Comparison of ENCODE assay signal across 1 cellular context in the genomic region with DNA sequence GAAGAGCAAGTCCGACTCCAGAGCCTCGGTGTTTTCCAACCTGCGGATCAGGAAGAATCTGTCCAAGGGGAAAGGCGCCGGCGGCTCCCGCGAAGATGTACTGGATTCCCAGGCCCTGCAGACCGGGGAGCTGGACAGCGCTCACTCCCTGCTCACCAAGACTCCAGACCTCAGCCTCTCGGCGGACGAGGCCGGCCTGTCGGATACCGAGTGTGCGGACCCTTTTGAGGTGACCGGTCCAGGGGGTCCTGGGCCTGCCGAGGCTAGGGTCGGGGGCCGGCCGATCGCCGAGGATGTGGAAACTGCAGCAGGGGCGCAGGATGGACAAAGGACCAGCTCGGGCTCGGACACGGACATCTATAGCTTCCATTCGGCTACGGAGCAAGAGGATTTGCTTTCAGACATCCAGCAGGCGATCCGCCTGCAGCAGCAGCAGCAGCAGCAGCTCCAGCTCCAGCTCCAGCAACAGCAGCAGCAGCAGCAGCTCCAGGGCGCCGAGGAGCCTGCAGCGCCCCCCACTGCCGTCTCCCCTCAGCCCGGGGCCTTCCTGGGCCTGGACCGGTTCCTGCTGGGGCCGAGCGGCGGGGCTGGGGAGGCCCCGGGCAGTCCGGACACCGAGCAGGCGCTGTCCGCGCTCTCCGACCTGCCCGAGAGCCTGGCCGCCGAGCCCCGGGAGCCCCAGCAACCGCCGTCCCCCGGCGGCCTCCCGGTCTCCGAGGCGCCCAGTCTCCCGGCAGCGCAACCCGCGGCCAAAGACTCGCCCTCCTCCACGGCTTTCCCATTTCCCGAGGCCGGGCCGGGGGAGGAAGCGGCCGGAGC.
TF ChIP-seq lines count a peak whose summit lies in the region.

No MANE protein-coding gene starts in this region.

TF ChIP-seq in HEK293, 187 proteins besides CTCF, POLR2A, EP300 and RAD21 (continued from another document):
- TF ChIP-seq, protein P1, sequence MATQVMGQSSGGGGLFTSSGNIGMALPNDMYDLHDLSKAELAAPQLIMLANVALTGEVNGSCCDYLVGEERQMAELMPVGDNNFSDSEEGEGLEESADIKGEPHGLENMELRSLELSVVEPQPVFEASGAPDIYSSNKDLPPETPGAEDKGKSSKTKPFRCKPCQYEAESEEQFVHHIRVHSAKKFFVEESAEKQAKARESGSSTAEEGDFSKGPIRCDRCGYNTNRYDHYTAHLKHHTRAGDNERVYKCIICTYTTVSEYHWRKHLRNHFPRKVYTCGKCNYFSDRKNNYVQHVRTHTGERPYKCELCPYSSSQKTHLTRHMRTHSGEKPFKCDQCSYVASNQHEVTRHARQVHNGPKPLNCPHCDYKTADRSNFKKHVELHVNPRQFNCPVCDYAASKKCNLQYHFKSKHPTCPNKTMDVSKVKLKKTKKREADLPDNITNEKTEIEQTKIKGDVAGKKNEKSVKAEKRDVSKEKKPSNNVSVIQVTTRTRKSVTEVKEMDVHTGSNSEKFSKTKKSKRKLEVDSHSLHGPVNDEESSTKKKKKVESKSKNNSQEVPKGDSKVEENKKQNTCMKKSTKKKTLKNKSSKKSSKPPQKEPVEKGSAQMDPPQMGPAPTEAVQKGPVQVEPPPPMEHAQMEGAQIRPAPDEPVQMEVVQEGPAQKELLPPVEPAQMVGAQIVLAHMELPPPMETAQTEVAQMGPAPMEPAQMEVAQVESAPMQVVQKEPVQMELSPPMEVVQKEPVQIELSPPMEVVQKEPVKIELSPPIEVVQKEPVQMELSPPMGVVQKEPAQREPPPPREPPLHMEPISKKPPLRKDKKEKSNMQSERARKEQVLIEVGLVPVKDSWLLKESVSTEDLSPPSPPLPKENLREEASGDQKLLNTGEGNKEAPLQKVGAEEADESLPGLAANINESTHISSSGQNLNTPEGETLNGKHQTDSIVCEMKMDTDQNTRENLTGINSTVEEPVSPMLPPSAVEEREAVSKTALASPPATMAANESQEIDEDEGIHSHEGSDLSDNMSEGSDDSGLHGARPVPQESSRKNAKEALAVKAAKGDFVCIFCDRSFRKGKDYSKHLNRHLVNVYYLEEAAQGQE (tag by site-specific recombination; IDR thresholded peaks at IDR 0.05), result peak; percentile 99
- TF ChIP-seq ZNF558 (tag by site-specific recombination; IDR thresholded peaks at IDR 0.05) (no peak), SP7 (tag by site-specific recombination; IDR thresholded peaks at IDR 0.05) (no peak), ZNF214 (tag by site-specific recombination; IDR thresholded peaks at IDR 0.05; ENCODE audit: borderline replicate concordance) (no peak), ZNF175 (tag by site-specific recombination; IDR thresholded peaks at IDR 0.05) (no peak), ZNF785 (tag by site-specific recombination; IDR thresholded peaks at IDR 0.05) (no peak), ZNF404 (tag by site-specific recombination; IDR thresholded peaks at IDR 0.05) (no peak), OVOL3 (tag by site-specific recombination; IDR thresholded peaks at IDR 0.05) (no peak), ZNF768 (tag by site-specific recombination; IDR thresholded peaks at IDR 0.05) (no peak), ZNF426 (tag by site-specific recombination; IDR thresholded peaks at IDR 0.05) (no peak), ZNF658 (tag by site-specific recombination; IDR thresholded peaks at IDR 0.05) (no peak), ZNF2 (tag by site-specific recombination; IDR thresholded peaks at IDR 0.05) (peak; percentile 82), ZNF174 (tag by site-specific recombination; IDR thresholded peaks at IDR 0.05) (no peak), ZNF830 (tag by site-specific recombination; IDR thresholded peaks at IDR 0.05; ENCODE audit: low read depth) (no peak), ZBTB48 (tag by site-specific recombination; IDR thresholded peaks at IDR 0.05) (no peak), ZBTB21 (tag by site-specific recombination; IDR thresholded peaks at IDR 0.05) (no peak), ZNF510 (tag by site-specific recombination; IDR thresholded peaks at IDR 0.05; ENCODE audit: insufficient replicate concordance) (no peak), ZNF837 (tag by site-specific recombination; IDR thresholded peaks at IDR 0.05) (no peak), GLI2 (tag by site-specific recombination; IDR thresholded peaks at IDR 0.05; ENCODE audit: borderline replicate concordance, low read depth) (no peak), ZNF548 (tag by site-specific recombination; IDR thresholded peaks at IDR 0.05) (no peak), ZBTB20 (tag by site-specific recombination; IDR thresholded peaks at IDR 0.05) (peak; percentile 71), ZNF600 (tag by site-specific recombination; IDR thresholded peaks at IDR 0.05) (peak; percentile 58; the same call in 1 of the 2 replicates)
- TF ChIP-seq, protein P2, sequence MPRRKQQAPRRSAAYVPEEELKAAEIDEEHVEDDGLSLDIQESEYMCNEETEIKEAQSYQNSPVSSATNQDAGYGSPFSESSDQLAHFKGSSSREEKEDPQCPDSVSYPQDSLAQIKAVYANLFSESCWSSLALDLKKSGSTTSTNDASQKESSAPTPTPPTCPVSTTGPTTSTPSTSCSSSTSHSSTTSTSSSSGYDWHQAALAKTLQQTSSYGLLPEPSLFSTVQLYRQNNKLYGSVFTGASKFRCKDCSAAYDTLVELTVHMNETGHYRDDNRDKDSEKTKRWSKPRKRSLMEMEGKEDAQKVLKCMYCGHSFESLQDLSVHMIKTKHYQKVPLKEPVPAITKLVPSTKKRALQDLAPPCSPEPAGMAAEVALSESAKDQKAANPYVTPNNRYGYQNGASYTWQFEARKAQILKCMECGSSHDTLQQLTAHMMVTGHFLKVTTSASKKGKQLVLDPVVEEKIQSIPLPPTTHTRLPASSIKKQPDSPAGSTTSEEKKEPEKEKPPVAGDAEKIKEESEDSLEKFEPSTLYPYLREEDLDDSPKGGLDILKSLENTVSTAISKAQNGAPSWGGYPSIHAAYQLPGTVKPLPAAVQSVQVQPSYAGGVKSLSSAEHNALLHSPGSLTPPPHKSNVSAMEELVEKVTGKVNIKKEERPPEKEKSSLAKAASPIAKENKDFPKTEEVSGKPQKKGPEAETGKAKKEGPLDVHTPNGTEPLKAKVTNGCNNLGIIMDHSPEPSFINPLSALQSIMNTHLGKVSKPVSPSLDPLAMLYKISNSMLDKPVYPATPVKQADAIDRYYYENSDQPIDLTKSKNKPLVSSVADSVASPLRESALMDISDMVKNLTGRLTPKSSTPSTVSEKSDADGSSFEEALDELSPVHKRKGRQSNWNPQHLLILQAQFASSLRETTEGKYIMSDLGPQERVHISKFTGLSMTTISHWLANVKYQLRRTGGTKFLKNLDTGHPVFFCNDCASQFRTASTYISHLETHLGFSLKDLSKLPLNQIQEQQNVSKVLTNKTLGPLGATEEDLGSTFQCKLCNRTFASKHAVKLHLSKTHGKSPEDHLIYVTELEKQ (tag by site-specific recombination; IDR thresholded peaks at IDR 0.05; ENCODE audit: borderline replicate concordance), result no peak
- TF ChIP-seq, protein P3, sequence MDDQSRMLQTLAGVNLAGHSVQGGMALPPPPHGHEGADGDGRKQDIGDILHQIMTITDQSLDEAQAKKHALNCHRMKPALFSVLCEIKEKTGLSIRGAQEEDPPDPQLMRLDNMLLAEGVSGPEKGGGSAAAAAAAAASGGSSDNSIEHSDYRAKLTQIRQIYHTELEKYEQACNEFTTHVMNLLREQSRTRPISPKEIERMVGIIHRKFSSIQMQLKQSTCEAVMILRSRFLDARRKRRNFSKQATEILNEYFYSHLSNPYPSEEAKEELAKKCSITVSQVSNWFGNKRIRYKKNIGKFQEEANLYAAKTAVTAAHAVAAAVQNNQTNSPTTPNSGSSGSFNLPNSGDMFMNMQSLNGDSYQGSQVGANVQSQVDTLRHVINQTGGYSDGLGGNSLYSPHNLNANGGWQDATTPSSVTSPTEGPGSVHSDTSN (CRISPR knock-in tag; IDR thresholded peaks at IDR 0.05), result no peak
- TF ChIP-seq, protein P4, sequence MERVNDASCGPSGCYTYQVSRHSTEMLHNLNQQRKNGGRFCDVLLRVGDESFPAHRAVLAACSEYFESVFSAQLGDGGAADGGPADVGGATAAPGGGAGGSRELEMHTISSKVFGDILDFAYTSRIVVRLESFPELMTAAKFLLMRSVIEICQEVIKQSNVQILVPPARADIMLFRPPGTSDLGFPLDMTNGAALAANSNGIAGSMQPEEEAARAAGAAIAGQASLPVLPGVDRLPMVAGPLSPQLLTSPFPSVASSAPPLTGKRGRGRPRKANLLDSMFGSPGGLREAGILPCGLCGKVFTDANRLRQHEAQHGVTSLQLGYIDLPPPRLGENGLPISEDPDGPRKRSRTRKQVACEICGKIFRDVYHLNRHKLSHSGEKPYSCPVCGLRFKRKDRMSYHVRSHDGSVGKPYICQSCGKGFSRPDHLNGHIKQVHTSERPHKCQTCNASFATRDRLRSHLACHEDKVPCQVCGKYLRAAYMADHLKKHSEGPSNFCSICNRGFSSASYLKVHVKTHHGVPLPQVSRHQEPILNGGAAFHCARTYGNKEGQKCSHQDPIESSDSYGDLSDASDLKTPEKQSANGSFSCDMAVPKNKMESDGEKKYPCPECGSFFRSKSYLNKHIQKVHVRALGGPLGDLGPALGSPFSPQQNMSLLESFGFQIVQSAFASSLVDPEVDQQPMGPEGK (tag by site-specific recombination; IDR thresholded peaks at IDR 0.05), result no peak
- TF ChIP-seq, protein P5, sequence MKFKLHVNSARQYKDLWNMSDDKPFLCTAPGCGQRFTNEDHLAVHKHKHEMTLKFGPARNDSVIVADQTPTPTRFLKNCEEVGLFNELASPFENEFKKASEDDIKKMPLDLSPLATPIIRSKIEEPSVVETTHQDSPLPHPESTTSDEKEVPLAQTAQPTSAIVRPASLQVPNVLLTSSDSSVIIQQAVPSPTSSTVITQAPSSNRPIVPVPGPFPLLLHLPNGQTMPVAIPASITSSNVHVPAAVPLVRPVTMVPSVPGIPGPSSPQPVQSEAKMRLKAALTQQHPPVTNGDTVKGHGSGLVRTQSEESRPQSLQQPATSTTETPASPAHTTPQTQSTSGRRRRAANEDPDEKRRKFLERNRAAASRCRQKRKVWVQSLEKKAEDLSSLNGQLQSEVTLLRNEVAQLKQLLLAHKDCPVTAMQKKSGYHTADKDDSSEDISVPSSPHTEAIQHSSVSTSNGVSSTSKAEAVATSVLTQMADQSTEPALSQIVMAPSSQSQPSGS (tag by site-specific recombination; IDR thresholded peaks at IDR 0.05; ENCODE audit: low read depth), result no peak
- TF ChIP-seq, protein P6, sequence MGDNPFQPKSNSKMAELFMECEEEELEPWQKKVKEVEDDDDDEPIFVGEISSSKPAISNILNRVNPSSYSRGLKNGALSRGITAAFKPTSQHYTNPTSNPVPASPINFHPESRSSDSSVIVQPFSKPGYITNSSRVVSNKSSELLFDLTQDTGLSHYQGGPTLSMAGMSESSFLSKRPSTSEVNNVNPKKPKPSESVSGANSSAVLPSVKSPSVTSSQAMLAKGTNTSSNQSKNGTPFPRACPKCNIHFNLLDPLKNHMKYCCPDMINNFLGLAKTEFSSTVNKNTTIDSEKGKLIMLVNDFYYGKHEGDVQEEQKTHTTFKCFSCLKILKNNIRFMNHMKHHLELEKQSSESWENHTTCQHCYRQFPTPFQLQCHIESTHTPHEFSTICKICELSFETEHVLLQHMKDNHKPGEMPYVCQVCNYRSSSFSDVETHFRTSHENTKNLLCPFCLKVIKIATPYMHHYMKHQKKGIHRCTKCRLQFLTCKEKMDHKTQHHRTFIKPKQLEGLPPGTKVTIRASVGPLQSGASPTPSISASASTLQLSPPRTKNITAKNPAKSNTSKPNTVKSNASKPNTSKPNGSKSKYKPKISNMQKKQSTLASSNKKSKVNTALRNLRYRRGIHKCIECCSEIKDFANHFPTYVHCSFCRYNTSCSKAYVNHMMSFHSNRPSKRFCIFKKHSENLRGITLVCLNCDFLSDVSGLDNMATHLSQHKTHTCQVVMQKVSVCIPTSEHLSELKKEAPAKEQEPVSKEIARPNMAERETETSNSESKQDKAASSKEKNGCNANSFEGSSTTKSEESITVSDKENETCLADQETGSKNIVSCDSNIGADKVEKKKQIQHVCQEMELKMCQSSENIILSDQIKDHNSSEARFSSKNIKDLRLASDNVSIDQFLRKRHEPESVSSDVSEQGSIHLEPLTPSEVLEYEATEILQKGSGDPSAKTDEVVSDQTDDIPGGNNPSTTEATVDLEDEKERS (tag by site-specific recombination; IDR thresholded peaks at IDR 0.05), result no peak
- TF ChIP-seq, protein P7, sequence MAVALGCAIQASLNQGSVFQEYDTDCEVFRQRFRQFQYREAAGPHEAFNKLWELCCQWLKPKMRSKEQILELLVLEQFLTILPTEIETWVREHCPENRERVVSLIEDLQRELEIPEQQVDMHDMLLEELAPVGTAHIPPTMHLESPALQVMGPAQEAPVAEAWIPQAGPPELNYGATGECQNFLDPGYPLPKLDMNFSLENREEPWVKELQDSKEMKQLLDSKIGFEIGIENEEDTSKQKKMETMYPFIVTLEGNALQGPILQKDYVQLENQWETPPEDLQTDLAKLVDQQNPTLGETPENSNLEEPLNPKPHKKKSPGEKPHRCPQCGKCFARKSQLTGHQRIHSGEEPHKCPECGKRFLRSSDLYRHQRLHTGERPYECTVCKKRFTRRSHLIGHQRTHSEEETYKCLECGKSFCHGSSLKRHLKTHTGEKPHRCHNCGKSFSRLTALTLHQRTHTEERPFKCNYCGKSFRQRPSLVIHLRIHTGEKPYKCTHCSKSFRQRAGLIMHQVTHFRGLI (tag by site-specific recombination; IDR thresholded peaks at IDR 0.05), result no peak
- TF ChIP-seq, protein P8, sequence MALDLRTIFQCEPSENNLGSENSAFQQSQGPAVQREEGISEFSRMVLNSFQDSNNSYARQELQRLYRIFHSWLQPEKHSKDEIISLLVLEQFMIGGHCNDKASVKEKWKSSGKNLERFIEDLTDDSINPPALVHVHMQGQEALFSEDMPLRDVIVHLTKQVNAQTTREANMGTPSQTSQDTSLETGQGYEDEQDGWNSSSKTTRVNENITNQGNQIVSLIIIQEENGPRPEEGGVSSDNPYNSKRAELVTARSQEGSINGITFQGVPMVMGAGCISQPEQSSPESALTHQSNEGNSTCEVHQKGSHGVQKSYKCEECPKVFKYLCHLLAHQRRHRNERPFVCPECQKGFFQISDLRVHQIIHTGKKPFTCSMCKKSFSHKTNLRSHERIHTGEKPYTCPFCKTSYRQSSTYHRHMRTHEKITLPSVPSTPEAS (tag by site-specific recombination; IDR thresholded peaks at IDR 0.05), result no peak
